Comparison of ENCODE assay signal across 9 cellular contexts in the genomic region with DNA sequence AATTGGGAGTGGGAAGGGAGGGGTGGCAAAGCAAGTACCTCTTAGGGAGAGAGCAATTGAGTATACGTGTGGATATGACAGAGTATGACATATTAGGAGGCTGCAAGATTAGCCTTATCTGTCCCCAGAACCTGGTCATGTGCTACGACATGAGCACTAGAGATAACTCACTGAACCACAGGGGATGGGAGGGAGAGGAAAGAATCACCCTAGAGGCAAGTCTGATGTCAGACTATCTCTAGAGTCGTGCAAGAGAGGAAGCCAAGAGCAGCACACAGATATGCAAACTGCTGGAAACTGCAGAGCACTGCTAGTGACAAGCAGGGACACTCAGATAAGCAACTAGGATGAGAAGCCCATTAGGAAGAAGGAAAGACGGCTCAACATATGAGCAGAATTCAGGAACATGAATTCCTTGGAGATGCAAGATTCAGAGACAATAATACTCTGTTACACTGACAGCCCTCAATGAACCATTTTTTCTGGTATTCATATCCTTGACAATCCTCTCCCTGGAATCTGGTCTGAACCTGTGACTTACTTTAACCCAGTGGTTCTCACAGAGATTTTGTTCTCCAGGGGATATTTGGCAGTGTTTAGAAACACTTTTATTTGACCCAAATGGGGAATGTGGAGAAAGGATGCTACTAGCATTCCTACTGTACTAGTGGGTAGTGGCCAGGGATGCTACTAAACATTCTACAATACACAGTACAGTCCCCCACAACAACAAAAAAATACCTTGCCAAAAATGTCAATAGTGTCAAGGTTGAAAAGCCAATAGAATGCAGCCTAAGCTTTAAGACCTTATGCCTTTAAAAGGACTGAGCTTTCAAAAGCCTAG.
DNase-seq lines count a peak whose midpoint lies in the region; ATAC-seq and TF ChIP-seq lines count a peak whose summit lies in the region.
"Had no signal": no experiment of that assay in that cellular context is flagged by ENCODE, and none has a peak within 500 bp of the region (broad histone marks: within the 10 kb centered on the region; RNA-seq: fewer than 3 reads in every experiment).

No MANE protein-coding gene starts in this region.

- no peaks in the 10 kb centered on the region for H3K4me1 ChIP-seq in left lung

- no peaks in the 10 kb centered on the region for H3K9me3 ChIP-seq in left lung

- intact Hi-C loops in left lung (cut with DNase I) = no loop called here

- TF ChIP-seq CTCF in left lung (IDR thresholded peaks at IDR 0.05) = no peak

- peak; percentile 85 for ATAC-seq in GM18498 (IDR thresholded peaks at IDR 0.05; ENCODE audit: unreplicated experiment)
- ATAC-seq in HG02759 (IDR thresholded peaks at IDR 0.05; ENCODE audit: unreplicated experiment) = peak; percentile 86
- peak; percentile 34 for ATAC-seq in left lung
- no peak for ATAC-seq in HG02840 (IDR thresholded peaks at IDR 0.05; ENCODE audit: low FRiP score, unreplicated experiment)

- H3K4me3 ChIP-seq in left lung = no peak overlapping the region

- H3K27ac ChIP-seq in left lung = no peak overlapping the region

- H3K36me3 ChIP-seq in left lung = no peaks in the 10 kb centered on the region

- H3K27me3 ChIP-seq in left lung = no peaks in the 10 kb centered on the region

- peak; percentile 8 for DNase-seq in SKM-1 (lab: John Stamatoyannopoulos, UW; ENCODE audit: unreplicated experiment)
- no peak for DNase-seq in left lung
- no peak for DNase-seq in kidney glomerular epithelial cell (lab: John Stamatoyannopoulos, UW)
- DNase-seq in GM19240 (ENCODE audit: insufficient read length, low spot score) = no peak
- no peak for DNase-seq in NCI-H345 treated with DMSO at 0.1 percent for 48 hours (lab: John Stamatoyannopoulos, UW; ENCODE audit: unreplicated experiment)
- DNase-seq: NCI-H524 had no signal
